ENCODE assay signal across 8 cellular contexts in the genomic region with DNA sequence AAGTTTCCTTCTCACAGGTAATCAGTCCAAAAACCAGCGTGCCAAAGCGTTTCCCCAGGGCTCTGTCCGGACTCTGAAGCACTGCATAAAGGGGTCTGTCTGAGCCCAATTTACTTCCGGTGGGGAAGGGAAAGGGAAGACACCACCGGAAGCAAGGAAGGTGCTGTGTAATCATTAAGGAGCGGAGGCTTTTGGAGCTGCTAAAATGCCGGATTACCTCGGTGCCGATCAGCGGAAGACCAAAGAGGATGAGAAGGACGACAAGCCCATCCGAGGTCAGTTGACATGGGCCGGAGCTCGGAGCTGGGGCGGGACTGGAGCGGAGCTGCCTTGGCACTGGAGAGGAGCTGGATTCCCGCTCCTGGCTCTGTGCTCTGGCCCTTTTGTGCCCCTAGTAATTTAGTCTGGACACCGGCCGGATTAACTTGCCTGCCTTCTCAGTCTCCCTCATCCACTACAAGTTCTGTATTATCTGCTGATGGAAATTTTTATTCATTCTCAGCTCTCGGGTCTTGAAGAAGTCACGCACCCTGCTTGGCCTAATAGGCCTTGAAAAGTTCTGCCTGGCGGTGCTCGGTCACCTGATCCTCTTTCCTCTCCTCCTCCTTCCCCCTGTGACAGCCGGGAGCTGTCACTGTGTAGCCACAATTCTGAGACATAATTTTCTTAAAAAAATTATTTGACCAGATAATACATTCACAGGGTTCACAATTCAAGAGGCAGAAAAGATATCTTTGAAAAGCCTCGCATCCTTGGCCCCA. TPM values are rescaled to one million over a fixed set of nuclear protein-coding genes. Genes with fewer than 3 reads are reported as not detected.
A peak's percentile ranks its signal among the peaks of the same experiment; 100 is the strongest.
DNase-seq lines count a peak whose midpoint lies in the region; ATAC-seq and TF ChIP-seq lines count a peak whose summit lies in the region.

A gene (plus strand): TSS at position 137 of the 761 bp plus-strand sequence. CDS start 69 bp downstream, at position 206.

- H3K9me3 ChIP-seq in suprapubic skin, result no peaks in the 10 kb centered on the region

- under 1% methylated on average over 25 of the region's 25 CpGs for WGBS in suprapubic skin

- ATAC-seq in HG02623 (IDR thresholded peaks at IDR 0.05; ENCODE audit: unreplicated experiment), result peak; percentile 57
- ATAC-seq in SK-N-SH treated with all-trans-retinoic acid at 6 μM for 48 hours, result peak; percentile 81

- POLR2A ChIA-PET in GM10248 (lab: Yijun Ruan, JAX), result interaction anchor here (1.0 kb wide), 1 partner anchor 54 kb away, joined by 3 read pairs; no protein-coding TSS in a partner anchor

- TF ChIP-seq CTCF in GM10248 (IDR thresholded peaks at IDR 0.05; ENCODE audit: control extremely low read depth, extremely low read depth, low read depth, missing control alignments) (no peak), suprapubic skin (IDR thresholded peaks at IDR 0.05) (no peak)

- H3K27me3 Mint-ChIP-seq in activated naive CD4-positive, alpha-beta T cell treated with anti-CD3 and anti-CD28 coated beads, Interleukin-2, amount 50 U/mL, for 24 hours, result no peaks in the 10 kb centered on the region

- DNase-seq in GM10248 (ENCODE audit: extremely low spot score) (peak; percentile 77), NCI-H1092 treated with DMSO at 0.1 percent for 48 hours (lab: John Stamatoyannopoulos, UW) (peak; percentile 94), glomerular endothelial cell (ENCODE audit: extremely low read depth, low read depth, low spot score) (peak; percentile 65), occipital lobe (lab: John Stamatoyannopoulos, UW) (peak; percentile 83), suprapubic skin (ENCODE audit: low spot score in 2 of 2) (peak in 1 of 2 donors; percentile 89)

- no peaks in the 10 kb centered on the region for H3K9me3 Mint-ChIP-seq in activated naive CD4-positive, alpha-beta T cell treated with anti-CD3 and anti-CD28 coated beads, Interleukin-2, amount 50 U/mL, for 24 hours

- peaks cover 13% of the 10 kb centered on the region for H3K36me3 Mint-ChIP-seq in activated naive CD4-positive, alpha-beta T cell treated with anti-CD3 and anti-CD28 coated beads, Interleukin-2, amount 50 U/mL, for 24 hours

- peak within 1 kb of the TSS; percentile 99 for H3K27ac Mint-ChIP-seq in activated naive CD4-positive, alpha-beta T cell treated with anti-CD3 and anti-CD28 coated beads, Interleukin-2, amount 50 U/mL, for 24 hours

- TF ChIP-seq EP300 in suprapubic skin (IDR thresholded peaks at IDR 0.05), result no peak

- H3K36me3 ChIP-seq in suprapubic skin, result peaks cover 4% of the 10 kb centered on the region

- H3K27me3 ChIP-seq in suprapubic skin, result no peaks in the 10 kb centered on the region

- peak in 1 of 2 donors; percentile 32 for TF ChIP-seq POLR2A in suprapubic skin (IDR thresholded peaks at IDR 0.05)

- H3K4me1 ChIP-seq in suprapubic skin, result peaks cover 57% of the 10 kb centered on the region

- peak within 1 kb of the TSS; percentile 96 for H3K27ac ChIP-seq in suprapubic skin

- H3K4me3 Mint-ChIP-seq in activated naive CD4-positive, alpha-beta T cell treated with anti-CD3 and anti-CD28 coated beads, Interleukin-2, amount 50 U/mL, for 24 hours, result peak within 1 kb of the TSS; percentile 98

- CTCF ChIA-PET in GM10248 (lab: Yijun Ruan, JAX), result interaction anchor here (1.1 to 3.2 kb wide), 5 partner anchors 10 to 59 kb away, joined by 3 to 10 read pairs (median 3); no protein-coding TSS in a partner anchor

- H3K4me3 ChIP-seq in suprapubic skin, result peak within 1 kb of the TSS; percentile 93

- H3K4me1 Mint-ChIP-seq in activated naive CD4-positive, alpha-beta T cell treated with anti-CD3 and anti-CD28 coated beads, Interleukin-2, amount 50 U/mL, for 24 hours, result peaks cover 60% of the 10 kb centered on the region

TF ChIP-seq in SK-N-SH treated with all-trans-retinoic acid at 6 μM for 48 hours, 23 proteins besides CTCF, POLR2A, EP300 and RAD21:
- no peak for TF ChIP-seq PPARA (CRISPR knock-in tag; IDR thresholded peaks at IDR 0.05; ENCODE audit: borderline replicate concordance)
- TF ChIP-seq BACH2 (CRISPR knock-in tag; IDR thresholded peaks at IDR 0.05; ENCODE audit: borderline replicate concordance), result no peak
- TF ChIP-seq ZFP3 (CRISPR knock-in tag; IDR thresholded peaks at IDR 0.05), result no peak
- TF ChIP-seq ZNF565 (CRISPR knock-in tag; conservative IDR thresholded peaks at IDR 0.05; ENCODE audit: low read depth), result no peak
- no peak for TF ChIP-seq ESRRG (CRISPR knock-in tag; IDR thresholded peaks at IDR 0.05)
- TF ChIP-seq, protein P1, sequence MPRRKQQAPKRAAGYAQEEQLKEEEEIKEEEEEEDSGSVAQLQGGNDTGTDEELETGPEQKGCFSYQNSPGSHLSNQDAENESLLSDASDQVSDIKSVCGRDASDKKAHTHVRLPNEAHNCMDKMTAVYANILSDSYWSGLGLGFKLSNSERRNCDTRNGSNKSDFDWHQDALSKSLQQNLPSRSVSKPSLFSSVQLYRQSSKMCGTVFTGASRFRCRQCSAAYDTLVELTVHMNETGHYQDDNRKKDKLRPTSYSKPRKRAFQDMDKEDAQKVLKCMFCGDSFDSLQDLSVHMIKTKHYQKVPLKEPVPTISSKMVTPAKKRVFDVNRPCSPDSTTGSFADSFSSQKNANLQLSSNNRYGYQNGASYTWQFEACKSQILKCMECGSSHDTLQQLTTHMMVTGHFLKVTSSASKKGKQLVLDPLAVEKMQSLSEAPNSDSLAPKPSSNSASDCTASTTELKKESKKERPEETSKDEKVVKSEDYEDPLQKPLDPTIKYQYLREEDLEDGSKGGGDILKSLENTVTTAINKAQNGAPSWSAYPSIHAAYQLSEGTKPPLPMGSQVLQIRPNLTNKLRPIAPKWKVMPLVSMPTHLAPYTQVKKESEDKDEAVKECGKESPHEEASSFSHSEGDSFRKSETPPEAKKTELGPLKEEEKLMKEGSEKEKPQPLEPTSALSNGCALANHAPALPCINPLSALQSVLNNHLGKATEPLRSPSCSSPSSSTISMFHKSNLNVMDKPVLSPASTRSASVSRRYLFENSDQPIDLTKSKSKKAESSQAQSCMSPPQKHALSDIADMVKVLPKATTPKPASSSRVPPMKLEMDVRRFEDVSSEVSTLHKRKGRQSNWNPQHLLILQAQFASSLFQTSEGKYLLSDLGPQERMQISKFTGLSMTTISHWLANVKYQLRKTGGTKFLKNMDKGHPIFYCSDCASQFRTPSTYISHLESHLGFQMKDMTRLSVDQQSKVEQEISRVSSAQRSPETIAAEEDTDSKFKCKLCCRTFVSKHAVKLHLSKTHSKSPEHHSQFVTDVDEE (CRISPR knock-in tag; IDR thresholded peaks at IDR 0.05), result no peak
- TF ChIP-seq, protein P2, sequence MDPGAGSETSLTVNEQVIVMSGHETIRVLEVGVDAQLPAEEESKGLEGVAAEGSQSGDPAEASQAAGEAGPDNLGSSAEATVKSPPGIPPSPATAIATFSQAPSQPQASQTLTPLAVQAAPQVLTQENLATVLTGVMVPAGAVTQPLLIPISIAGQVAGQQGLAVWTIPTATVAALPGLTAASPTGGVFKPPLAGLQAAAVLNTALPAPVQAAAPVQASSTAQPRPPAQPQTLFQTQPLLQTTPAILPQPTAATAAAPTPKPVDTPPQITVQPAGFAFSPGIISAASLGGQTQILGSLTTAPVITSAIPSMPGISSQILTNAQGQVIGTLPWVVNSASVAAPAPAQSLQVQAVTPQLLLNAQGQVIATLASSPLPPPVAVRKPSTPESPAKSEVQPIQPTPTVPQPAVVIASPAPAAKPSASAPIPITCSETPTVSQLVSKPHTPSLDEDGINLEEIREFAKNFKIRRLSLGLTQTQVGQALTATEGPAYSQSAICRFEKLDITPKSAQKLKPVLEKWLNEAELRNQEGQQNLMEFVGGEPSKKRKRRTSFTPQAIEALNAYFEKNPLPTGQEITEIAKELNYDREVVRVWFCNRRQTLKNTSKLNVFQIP (CRISPR knock-in tag; IDR thresholded peaks at IDR 0.05; ENCODE audit: borderline replicate concordance, low read depth), result no peak
- TF ChIP-seq GLIS3 (CRISPR knock-in tag; IDR thresholded peaks at IDR 0.05), result no peak
- TF ChIP-seq ARNTL (CRISPR knock-in tag; IDR thresholded peaks at IDR 0.05; ENCODE audit: borderline replicate concordance, low read depth), result no peak
- TF ChIP-seq, protein P3, sequence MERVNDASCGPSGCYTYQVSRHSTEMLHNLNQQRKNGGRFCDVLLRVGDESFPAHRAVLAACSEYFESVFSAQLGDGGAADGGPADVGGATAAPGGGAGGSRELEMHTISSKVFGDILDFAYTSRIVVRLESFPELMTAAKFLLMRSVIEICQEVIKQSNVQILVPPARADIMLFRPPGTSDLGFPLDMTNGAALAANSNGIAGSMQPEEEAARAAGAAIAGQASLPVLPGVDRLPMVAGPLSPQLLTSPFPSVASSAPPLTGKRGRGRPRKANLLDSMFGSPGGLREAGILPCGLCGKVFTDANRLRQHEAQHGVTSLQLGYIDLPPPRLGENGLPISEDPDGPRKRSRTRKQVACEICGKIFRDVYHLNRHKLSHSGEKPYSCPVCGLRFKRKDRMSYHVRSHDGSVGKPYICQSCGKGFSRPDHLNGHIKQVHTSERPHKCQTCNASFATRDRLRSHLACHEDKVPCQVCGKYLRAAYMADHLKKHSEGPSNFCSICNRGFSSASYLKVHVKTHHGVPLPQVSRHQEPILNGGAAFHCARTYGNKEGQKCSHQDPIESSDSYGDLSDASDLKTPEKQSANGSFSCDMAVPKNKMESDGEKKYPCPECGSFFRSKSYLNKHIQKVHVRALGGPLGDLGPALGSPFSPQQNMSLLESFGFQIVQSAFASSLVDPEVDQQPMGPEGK (CRISPR knock-in tag; IDR thresholded peaks at IDR 0.05; ENCODE audit: borderline replicate concordance), result no peak
- no peak for TF ChIP-seq CSDC2 (CRISPR knock-in tag; IDR thresholded peaks at IDR 0.05)

RNA-seq across cellular contexts. Expression of the gene that starts here (rescaled TPM):
- 152 and 153 TPM in 2 replicates for total RNA-seq in glomerular endothelial cell
- total RNA-seq in occipital lobe, result 65.4 TPM
- total RNA-seq in suprapubic skin, result 100 to 1,000 TPM in 1 of 4 donors, 10 to 100 TPM in 3; 61.5 to 115 (median 94.0) TPM
